ENCODE assay signal across 22 cellular contexts in the genomic region with DNA sequence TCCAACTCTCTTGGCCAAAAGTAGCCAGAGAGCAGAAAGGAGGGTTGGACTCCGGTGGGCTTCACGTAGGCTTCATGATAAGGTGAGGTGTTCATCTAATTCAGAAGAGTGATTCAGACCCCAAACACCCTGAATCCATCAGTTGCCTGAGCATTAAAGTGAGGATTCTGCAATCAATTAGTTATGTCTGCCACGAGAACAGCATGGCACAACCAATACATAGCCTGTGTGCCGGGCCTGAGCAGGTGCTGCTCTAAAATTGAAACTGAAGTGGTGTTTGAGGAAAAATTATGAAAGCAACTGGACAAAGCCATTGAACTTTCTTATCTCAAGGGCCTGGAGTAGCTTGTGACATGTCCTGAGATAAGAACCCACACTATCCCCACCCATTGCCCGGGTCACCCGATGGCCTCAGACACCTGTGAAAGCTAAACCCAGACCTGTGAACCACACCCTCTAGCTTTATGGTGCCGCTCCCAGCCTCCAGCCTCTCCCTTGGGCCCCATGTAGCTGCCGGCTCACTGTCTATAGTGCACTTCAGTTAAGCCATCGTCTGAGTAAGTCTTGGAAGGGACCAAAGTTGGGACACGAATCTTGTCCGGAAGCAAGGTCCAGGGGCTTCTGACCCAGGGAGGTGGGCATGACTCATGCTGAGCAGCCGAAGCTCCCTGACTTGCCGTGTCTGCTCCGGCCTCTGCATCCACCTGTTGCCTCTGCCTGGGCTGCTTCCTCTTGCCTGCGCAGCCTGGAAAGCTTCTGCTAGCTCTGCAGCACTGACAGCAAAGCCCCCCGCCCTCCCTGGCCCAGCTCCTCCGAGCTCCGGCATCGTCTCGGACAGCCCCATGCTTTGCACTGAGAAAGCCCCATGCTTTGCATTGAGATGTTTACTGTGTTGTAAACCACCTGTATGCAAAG. TPM values are rescaled to one million over a fixed set of nuclear protein-coding genes. Genes with fewer than 3 reads are reported as not detected.
DNase-seq lines count a peak whose midpoint lies in the region; ATAC-seq, FAIRE-seq and TF ChIP-seq lines count a peak whose summit lies in the region.
"Had no signal": no experiment of that assay in that cellular context is flagged by ENCODE, and none has a peak within 500 bp of the region (broad histone marks: within the 10 kb centered on the region; RNA-seq: fewer than 3 reads in every experiment).

No MANE protein-coding gene starts in this region.

- no TSS peak for BruUV-seq in OCI-LY7 (replicated peaks; lab: Mats Ljungman, UMichigan)

- DNase-seq in GM12892 (ENCODE audit: insufficient read length) (no peak), OCI-LY7 (ENCODE audit: low spot score) (peak; percentile 80), esophagus squamous epithelium (lab: John Stamatoyannopoulos, UW) (no peak), breast epithelium (ENCODE audit: low spot score in 2 of 2) (no peak)
- DNase-seq in activated CD4-positive, alpha-beta T cell treated with anti-CD3 and anti-CD28 coated beads for 36 hours: no peak
- DNase-seq in activated naive CD4-positive, alpha-beta T cell treated with Interleukin-2 at 50 U/mL for 16 hours: no peak
- DNase-seq: activated CD8-positive, alpha-beta memory T cell treated with anti-CD3 and anti-CD28 coated beads for 24 hours; activated effector memory CD4-positive, alpha-beta T cell treated with Interleukin-2 at 50 U/mL for 16 hours; anterior cingulate cortex; GDM1; HCEC 1CT; KBM-7; NCI-H1105 treated with DMSO at 0.1 percent for 48 hours; NCI-H446; stimulated activated CD4-positive, alpha-beta T cell treated with anti-CD3 and anti-CD28 coated beads, Interleukin-12 subunit alpha, Interleukin-12 subunit beta, amount 100 ng/mL, for 4 hours; stimulated activated naive CD8-positive, alpha-beta T cell treated with anti-CD3 and anti-CD28 coated beads, Interleukin-15, Interleukin-2, amounts not matched to agents 100 U/mL and 50 U/mL, for 24 hours had no signal

- H3K4me1 Mint-ChIP-seq in nephron: peaks cover 21% of the 10 kb centered on the region
- peaks cover 2% of the 10 kb centered on the region for H3K4me1 Mint-ChIP-seq in activated CD4-positive, alpha-beta T cell treated with anti-CD3 and anti-CD28 coated beads for 36 hours

- H3K4me3 Mint-ChIP-seq in nephron: no peak overlapping the region
- no peak overlapping the region for H3K4me3 Mint-ChIP-seq in activated CD4-positive, alpha-beta T cell treated with anti-CD3 and anti-CD28 coated beads for 36 hours

- peak overlapping the region; percentile 62 for H3K4me3 ChIP-seq in OCI-LY7 (ENCODE audit: low read depth, low read length, poor library complexity, severe bottlenecking)
- H3K4me3 ChIP-seq in esophagus squamous epithelium: no peak overlapping the region
- no peak overlapping the region for H3K4me3 ChIP-seq in breast epithelium
- H3K4me3 ChIP-seq: prostate gland had no signal

- no peaks in the 10 kb centered on the region for H3K79me2 ChIP-seq in OCI-LY7 (ENCODE audit: insufficient read depth, low read depth, low read length)

- TF ChIP-seq CTCF in OCI-LY7 (conservative IDR thresholded peaks at IDR 0.05; ENCODE audit: low read length) (no peak), esophagus squamous epithelium (IDR thresholded peaks at IDR 0.05) (no peak), nephron (IDR thresholded peaks at IDR 0.05; ENCODE audit: unreplicated experiment in 3 of 3) (no peak), breast epithelium (IDR thresholded peaks at IDR 0.05) (no peak)

- H3K9me2 ChIP-seq in OCI-LY7 (ENCODE audit: insufficient read depth, low read length): no peaks in the 10 kb centered on the region

- 62 to 71% methylated on average over 12 to 16 of the region's 20 CpGs for WGBS in esophagus squamous epithelium, 2 donors

- POLR2A ChIA-PET in OCI-LY7 (lab: Charles Lee): no interaction called here
- POLR2A ChIA-PET in activated CD4-positive, alpha-beta T cell treated with anti-CD3 and anti-CD28 coated beads for 36 hours (lab: Charles Lee): no interaction called here

- H3K4me1 ChIP-seq in OCI-LY7 (ENCODE audit: insufficient read depth, low read length, poor library complexity, severe bottlenecking) (peaks cover 26% of the 10 kb centered on the region), esophagus squamous epithelium (peaks cover 2 to 33% (median 6%) of the 10 kb centered on the region in 3 donors), breast epithelium (no peaks in the 10 kb centered on the region)
- H3K4me1 ChIP-seq: prostate gland had no signal

- CTCF ChIA-PET in OCI-LY7 (lab: Charles Lee; ENCODE audit: unreplicated experiment): interaction anchor here (0.6 kb wide), 2 partner anchors 37 to 48 kb away, joined by 3 read pairs; no protein-coding TSS in a partner anchor
- CTCF ChIA-PET in activated CD4-positive, alpha-beta T cell treated with anti-CD3 and anti-CD28 coated beads for 36 hours (lab: Charles Lee): interaction anchor here (0.5 to 1.2 kb wide), 3 partner anchors 14 to 882 kb away, joined by 3 read pairs; no protein-coding TSS in a partner anchor

- H3K36me3 ChIP-seq in OCI-LY7 (ENCODE audit: insufficient read depth, low read length) (no peaks in the 10 kb centered on the region), esophagus squamous epithelium (no peaks in the 10 kb centered on the region), breast epithelium (no peaks in the 10 kb centered on the region)
- H3K36me3 ChIP-seq: prostate gland had no signal

- FAIRE-seq in GM12892 (lab: Jason Lieb, UNC): peak; percentile 27
- FAIRE-seq: colon, islet of Langerhans had no signal

- H3K9me3 ChIP-seq in OCI-LY7 (ENCODE audit: low read length): no peaks in the 10 kb centered on the region
- no peaks in the 10 kb centered on the region for H3K9me3 ChIP-seq in esophagus squamous epithelium
- H3K9me3 ChIP-seq in breast epithelium: no peaks in the 10 kb centered on the region
- H3K9me3 ChIP-seq: prostate gland had no signal

- H3K27ac Mint-ChIP-seq in nephron: peak overlapping the region; percentile 19 to 62 (median 39)
- no peak overlapping the region for H3K27ac Mint-ChIP-seq in activated CD4-positive, alpha-beta T cell treated with anti-CD3 and anti-CD28 coated beads for 36 hours

- no peaks in the 10 kb centered on the region for H4K20me1 ChIP-seq in OCI-LY7 (ENCODE audit: insufficient read depth, low read length)

- H3K4me2 ChIP-seq in OCI-LY7 (ENCODE audit: low read length): peak overlapping the region; percentile 50

- H3K27ac ChIP-seq in OCI-LY7 (ENCODE audit: low read depth, low read length, poor library complexity, severe bottlenecking) (peak overlapping the region; percentile 74), esophagus squamous epithelium (peak overlapping the region in 3 of 4 donors; percentile 24 to 53 (median 51)), breast epithelium (no peak overlapping the region)
- H3K27ac ChIP-seq: prostate gland had no signal

- H3K27me3 ChIP-seq in esophagus squamous epithelium: no peaks in the 10 kb centered on the region
- no peaks in the 10 kb centered on the region for H3K27me3 ChIP-seq in breast epithelium

- no peak for TF ChIP-seq POLR2A in GM12892 (IDR thresholded peaks at IDR 0.05; ENCODE audit: low read depth, low read length)
- no peak for TF ChIP-seq POLR2A in esophagus squamous epithelium (IDR thresholded peaks at IDR 0.05)
- TF ChIP-seq POLR2A in breast epithelium (IDR thresholded peaks at IDR 0.05): no peak

- peaks cover 22% of the 10 kb centered on the region for H3K27me3 Mint-ChIP-seq in nephron (ENCODE audit: low read depth)
- no peaks in the 10 kb centered on the region for H3K27me3 Mint-ChIP-seq in activated CD4-positive, alpha-beta T cell treated with anti-CD3 and anti-CD28 coated beads for 36 hours

- no peak for ATAC-seq in HG02623 (IDR thresholded peaks at IDR 0.05; ENCODE audit: unreplicated experiment)
- no peak for ATAC-seq in activated CD4-positive, alpha-beta T cell treated with anti-CD3 and anti-CD28 coated beads for 36 hours
- ATAC-seq: Panc1; stimulated activated naive CD8-positive, alpha-beta T cell treated with anti-CD3 and anti-CD28 coated beads, Interleukin-15, Interleukin-2, amounts not matched to agents 100 U/mL and 50 U/mL, for 24 hours had no signal

- peaks cover 3% of the 10 kb centered on the region for H3K36me3 Mint-ChIP-seq in nephron (ENCODE audit: low read depth)
- H3K36me3 Mint-ChIP-seq in activated CD4-positive, alpha-beta T cell treated with anti-CD3 and anti-CD28 coated beads for 36 hours (ENCODE audit: low read depth): no peaks in the 10 kb centered on the region

- intact Hi-C loops in OCI-LY7 (cut with micrococcal nuclease; ENCODE audit: unreplicated experiment) (no loop called here), esophagus squamous epithelium (cut with DNase I) (no loop called here), breast epithelium (cut with DNase I; ENCODE audit: low total_unique reads) (no loop called here)
- intact Hi-C loops in activated CD4-positive, alpha-beta T cell treated with anti-CD3 and anti-CD28 coated beads for 36 hours (cut with DNase I, micrococcal nuclease): no loop called here

- H2AFZ ChIP-seq in OCI-LY7 (ENCODE audit: low read length): peak overlapping the region; percentile 52; the same call in 1 of the 2 replicates

- H3K9me3 Mint-ChIP-seq in nephron: peaks cover 3% of the 10 kb centered on the region
- no peaks in the 10 kb centered on the region for H3K9me3 Mint-ChIP-seq in activated CD4-positive, alpha-beta T cell treated with anti-CD3 and anti-CD28 coated beads for 36 hours (ENCODE audit: low read depth)

RNA-seq across cellular contexts. Expression of gene MYEOV, which starts 5.7 kb away (rescaled TPM):
- 0.34 TPM for polyA plus RNA-seq in GM12892 (2012; ENCODE audit: missing spikeins)
- total RNA-seq in OCI-LY7 (2014; rRNA removed; shearing (Covaris generic)): 1.0 and 3.2 TPM in 2 replicates
- 7.7 and 8.8 TPM in 2 replicates for total RNA-seq in OCI-LY7 (2022)
- 10 to 100 TPM in 3 of 4 donors, 1 to 10 TPM in 1; 5.7 to 24.6 (median 20.2) TPM for total RNA-seq in esophagus squamous epithelium
- not detected for total RNA-seq in activated CD4-positive, alpha-beta T cell treated with anti-CD3 and anti-CD28 coated beads for 36 hours
- total RNA-seq in breast epithelium: 10 to 100 TPM in 2 of 3 donors, 1 to 10 TPM in 1; 2.8 to 22.0 (median 18.7) TPM

Comparison
In these comparisons a context has a peak if more than half of its experiments do, and no peak if none do; other contexts are left out.
1. H3K27ac ChIP-seq: peak in OCI-LY7 (single experiment) and esophagus squamous epithelium (3 of 4); none in breast epithelium (0 of 2).